In genomic region chr20:31968299-31969126, GRCh38 we compare ENCODE assay signal across 1 cellular context.
TF ChIP-seq lines count a peak whose summit lies in the region.

No MANE protein-coding gene starts in this region.

TF ChIP-seq in HepG2, 621 proteins besides CTCF, POLR2A, EP300 and RAD21 (continued from another document and continues in another):
- TF ChIP-seq KIAA2018 (CRISPR knock-in tag; IDR thresholded peaks at IDR 0.05; ENCODE audit: borderline replicate concordance) (peak; percentile 100), NFIC (IDR thresholded peaks at IDR 0.05; ENCODE audit: low read length) (no peak), MAZ (IDR thresholded peaks at IDR 0.05; ENCODE audit: borderline replicate concordance, low read depth, low read length) (0 out of 2 replicates have a peak, but pooled peaks have one; percentile 41), MAZ (CRISPR knock-in tag; IDR thresholded peaks at IDR 0.05; ENCODE audit: low read depth) (peak; percentile 100), KMT2B (CRISPR knock-in tag; IDR thresholded peaks at IDR 0.05) (peak; percentile 100), ZKSCAN8 (CRISPR knock-in tag; IDR thresholded peaks at IDR 0.05; ENCODE audit: borderline replicate concordance) (peak; percentile 100), ZKSCAN1 (IDR thresholded peaks at IDR 0.05; ENCODE audit: low read length) (0 out of 2 replicates have a peak, but pooled peaks have one; percentile 35), SP1 (IDR thresholded peaks at IDR 0.05) (no peak), SP1 (CRISPR knock-in tag; IDR thresholded peaks at IDR 0.05) (peak; percentile 98), DRAP1 (CRISPR knock-in tag; IDR thresholded peaks at IDR 0.05) (peak; percentile 98), NFYB (CRISPR knock-in tag; IDR thresholded peaks at IDR 0.05) (peak; percentile 89), AFF4 (CRISPR knock-in tag; IDR thresholded peaks at IDR 0.05) (peak; percentile 100), SETDB1 (CRISPR knock-in tag; IDR thresholded peaks at IDR 0.05; ENCODE audit: borderline replicate concordance) (peak; percentile 98), SNAPC5 (CRISPR knock-in tag; IDR thresholded peaks at IDR 0.05; ENCODE audit: borderline replicate concordance) (peak; percentile 99), ZNF674 (CRISPR knock-in tag; IDR thresholded peaks at IDR 0.05; ENCODE audit: low read depth) (peak; percentile 100), MZF1 (CRISPR knock-in tag; IDR thresholded peaks at IDR 0.05; ENCODE audit: borderline replicate concordance) (peak; percentile 100), ARNTL (CRISPR knock-in tag; IDR thresholded peaks at IDR 0.05) (peak; percentile 100), HINFP (CRISPR knock-in tag; IDR thresholded peaks at IDR 0.05; ENCODE audit: low read depth) (peak; percentile 99), PRPF4 (IDR thresholded peaks at IDR 0.05; ENCODE audit: low read depth, low read length, poor library complexity, severe bottlenecking) (no peak), ZNF513 (CRISPR knock-in tag; conservative IDR thresholded peaks at IDR 0.05) (no peak), KLF11 (CRISPR knock-in tag; IDR thresholded peaks at IDR 0.05) (peak; percentile 100), KDM2A (CRISPR knock-in tag; IDR thresholded peaks at IDR 0.05; ENCODE audit: borderline replicate concordance, low read depth) (peak; percentile 100), MYC (CRISPR knock-in tag; IDR thresholded peaks at IDR 0.05; ENCODE audit: borderline replicate concordance) (peak; percentile 100), MAX (IDR thresholded peaks at IDR 0.05) (peak; percentile 77), ZBTB7A (CRISPR knock-in tag; IDR thresholded peaks at IDR 0.05) (peak; percentile 100), CBFB (CRISPR knock-in tag; IDR thresholded peaks at IDR 0.05) (peak; percentile 100), HES4 (CRISPR knock-in tag; IDR thresholded peaks at IDR 0.05; ENCODE audit: borderline replicate concordance) (peak; percentile 100), ZBTB40 (IDR thresholded peaks at IDR 0.05) (no peak), ZBTB40 (CRISPR knock-in tag; IDR thresholded peaks at IDR 0.05) (peak; percentile 99), ZNF891 (CRISPR knock-in tag; IDR thresholded peaks at IDR 0.05) (peak; percentile 100), ZNF33A (CRISPR knock-in tag; IDR thresholded peaks at IDR 0.05; ENCODE audit: borderline replicate concordance) (peak; percentile 100)
